Comparison of ENCODE assay signal across 9 cellular contexts in genomic region chr1:39406533-39407478, GRCh38.
DNase-seq lines count a peak whose midpoint lies in the region; ATAC-seq, FAIRE-seq and TF ChIP-seq lines count a peak whose summit lies in the region.
"Had no signal": no experiment of that assay in that cellular context is flagged by ENCODE, and none has a peak within 500 bp of the region (broad histone marks: within the 10 kb centered on the region; RNA-seq: fewer than 3 reads in every experiment).

No MANE protein-coding gene starts in this region.

- H3K27ac Mint-ChIP-seq in naive B cell = no peak overlapping the region
- H3K27ac Mint-ChIP-seq: activated naive CD4-positive, alpha-beta T cell treated with anti-CD3 and anti-CD28 coated beads for 36 hours had no signal

- no peak for FAIRE-seq in D721Med (lab: Jason Lieb, UNC)

- DNase-seq in AG08395 (ENCODE audit: low spot score) (peak; percentile 54), MG63 (peak; percentile 54), colonic mucosa (no peak), naive B cell (no peak), BE2C (no peak), T1000 (lab: John Stamatoyannopoulos, UW) (no peak), D721Med (ENCODE audit: insufficient read length, low spot score) (no peak)
- DNase-seq in stimulated activated CD4-positive, alpha-beta T cell treated with anti-CD3 and anti-CD28 coated beads, Interleukin-12 subunit alpha, Interleukin-12 subunit beta, amount 100 ng/mL, for 4 hours = no peak
- DNase-seq: activated naive CD4-positive, alpha-beta T cell treated with anti-CD3 and anti-CD28 coated beads for 36 hours had no signal

- no peak overlapping the region for H3K9ac ChIP-seq in colonic mucosa (ENCODE audit: low read depth in 2 of 2, low read length in 2 of 2)

- no peaks in the 10 kb centered on the region for H3K27me3 Mint-ChIP-seq in naive B cell

- no peaks in the 10 kb centered on the region for H3K9me3 Mint-ChIP-seq in naive B cell
- H3K9me3 Mint-ChIP-seq: activated naive CD4-positive, alpha-beta T cell treated with anti-CD3 and anti-CD28 coated beads for 36 hours had no signal

- H3K4me1 ChIP-seq in colonic mucosa (peaks cover 4% of the 10 kb centered on the region), BE2C (peaks cover 2% of the 10 kb centered on the region; the same call in 1 of the 2 replicates)

- H3K27me3 ChIP-seq in MG63 (no peaks in the 10 kb centered on the region), colonic mucosa (no peaks in the 10 kb centered on the region), BE2C (no peaks in the 10 kb centered on the region)

- TF ChIP-seq CTCF in colonic mucosa (IDR thresholded peaks at IDR 0.05) (no peak), BE2C (IDR thresholded peaks at IDR 0.05; ENCODE audit: low read depth, low read length) (no peak), D721Med (IDR thresholded peaks at IDR 0.05; ENCODE audit: insufficient read depth, missing control alignments) (no peak)

- H3K36me3 ChIP-seq in MG63 (peaks cover 5% of the 10 kb centered on the region), colonic mucosa (no peaks in the 10 kb centered on the region), BE2C (no peaks in the 10 kb centered on the region)

- H3K9me3 ChIP-seq in MG63 (no peaks in the 10 kb centered on the region), colonic mucosa (no peaks in the 10 kb centered on the region), BE2C (no peaks in the 10 kb centered on the region)

- intact Hi-C loops in colonic mucosa (cut with DNase I) = no loop called here

- H3K36me3 Mint-ChIP-seq in naive B cell = no peaks in the 10 kb centered on the region

- peak overlapping the region; percentile 88 to 96 (median 90) for H3K4me3 Mint-ChIP-seq in naive B cell

- H3K4me3 ChIP-seq in MG63 (0 out of 2 replicates have a peak overlapping the region, but pooled peaks have one; percentile 2), colonic mucosa (no peak overlapping the region), BE2C (ENCODE audit: low read depth, low read length) (no peak overlapping the region)

- peaks cover 27 to 44% (median 36%) of the 10 kb centered on the region in 3 donors for H3K4me1 Mint-ChIP-seq in naive B cell

- H3K27ac ChIP-seq in colonic mucosa = peak overlapping the region; percentile 80

- no peak for ATAC-seq in naive B cell (ENCODE audit: low read depth in 2 of 2)

Comparison
In these comparisons a context has a peak if more than half of its experiments do, and no peak if none do; other contexts are left out.
1. DNase-seq: peak in AG08395 (single experiment) and MG63 (single experiment); none in colonic mucosa (single experiment), naive B cell (single experiment), stimulated activated CD4-positive, alpha-beta T cell treated with anti-CD3 and anti-CD28 coated beads, Interleukin-12 subunit alpha, Interleukin-12 subunit beta, amount 100 ng/mL, for 4 hours (single experiment), BE2C (single experiment), T1000 (single experiment) and D721Med (single experiment).